Comparison of ENCODE assay signal across 10 cellular contexts in the genomic region with DNA sequence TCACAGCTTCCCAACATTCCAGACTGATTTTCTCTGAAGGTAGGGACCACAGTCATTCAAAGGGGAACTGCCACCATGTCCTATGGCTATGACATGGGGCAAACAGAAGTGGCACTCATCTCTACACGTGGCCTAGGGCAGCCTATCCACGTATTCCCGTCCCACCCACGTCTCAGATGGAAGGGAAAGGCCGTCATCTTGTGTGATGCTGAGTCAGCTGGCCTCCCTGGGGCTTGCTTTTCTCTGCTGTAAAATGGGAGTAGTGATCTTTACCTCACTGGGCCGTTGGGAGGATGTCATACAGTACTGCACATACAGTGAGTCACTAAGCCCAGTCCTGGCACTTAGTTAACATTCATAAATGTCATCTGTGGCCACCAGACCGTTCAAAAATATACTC.
DNase-seq lines count a peak whose midpoint lies in the region; ATAC-seq and TF ChIP-seq lines count a peak whose summit lies in the region.
"Had no signal": no experiment of that assay in that cellular context is flagged by ENCODE, and none has a peak within 500 bp of the region (broad histone marks: within the 10 kb centered on the region; RNA-seq: fewer than 3 reads in every experiment).

No MANE protein-coding gene starts in this region.

- H2AFZ ChIP-seq in ACC112 (ENCODE audit: low read length, unreplicated experiment): no peak overlapping the region
- no peak overlapping the region for H2AFZ ChIP-seq in OCI-LY3 (ENCODE audit: low read depth, low read length)
- H2AFZ ChIP-seq in PC-3 (ENCODE audit: low read length): no peak overlapping the region

- H3K9me3 ChIP-seq in OCI-LY3 (ENCODE audit: insufficient read depth, low read length): no peaks in the 10 kb centered on the region
- H3K9me3 ChIP-seq in PC-3 (ENCODE audit: low read length): no peaks in the 10 kb centered on the region
- H3K9me3 ChIP-seq: neutrophil had no signal

- no peaks in the 10 kb centered on the region for H3K9me3 Mint-ChIP-seq in activated naive CD4-positive, alpha-beta T cell treated with anti-CD3 and anti-CD28 coated beads, Interleukin-2, amount 10 ng/mL, durations not matched to agents 7 days and 5 days
- H3K9me3 Mint-ChIP-seq in natural killer cell treated with Interleukin-12 subunit alpha and Interleukin-12 subunit beta and Interleukin-15 and Interleukin-18, amount 100 ng/mL, for 72 hours: no peaks in the 10 kb centered on the region

- H3F3A ChIP-seq in PC-3 (ENCODE audit: low read length, unreplicated experiment): no peaks in the 10 kb centered on the region

- H3K4me3 ChIP-seq in ACC112 (ENCODE audit: low read depth, low read length) (no peak overlapping the region), OCI-LY3 (ENCODE audit: low read length) (no peak overlapping the region), PC-3 (ENCODE audit: low read length) (no peak overlapping the region)

- peak; percentile 70 to 79 for ATAC-seq in natural killer cell treated with Interleukin-12 subunit alpha and Interleukin-12 subunit beta and Interleukin-15 and Interleukin-18, amount 100 ng/mL, for 72 hours
- ATAC-seq in PC-3: no peak

- H3K27me3 Mint-ChIP-seq in activated naive CD4-positive, alpha-beta T cell treated with anti-CD3 and anti-CD28 coated beads, Interleukin-2, amount 10 ng/mL, durations not matched to agents 7 days and 5 days: no peaks in the 10 kb centered on the region
- no peaks in the 10 kb centered on the region for H3K27me3 Mint-ChIP-seq in natural killer cell treated with Interleukin-12 subunit alpha and Interleukin-12 subunit beta and Interleukin-15 and Interleukin-18, amount 100 ng/mL, for 72 hours

- H3K9ac ChIP-seq in OCI-LY3 (ENCODE audit: low read length) (no peak overlapping the region), PC-3 (ENCODE audit: low read length) (no peak overlapping the region)

- peaks cover 27% of the 10 kb centered on the region for H3K4me1 ChIP-seq in ACC112 (ENCODE audit: control insufficient read depth, insufficient read depth, low read length, unreplicated experiment)
- peaks cover 61% of the 10 kb centered on the region for H3K4me1 ChIP-seq in OCI-LY3 (ENCODE audit: low read length)
- H3K4me1 ChIP-seq in PC-3 (ENCODE audit: insufficient read depth, low read length): peaks cover 33% of the 10 kb centered on the region

- H3K4me3 Mint-ChIP-seq in activated naive CD4-positive, alpha-beta T cell treated with anti-CD3 and anti-CD28 coated beads, Interleukin-2, amount 10 ng/mL, durations not matched to agents 7 days and 5 days: peak overlapping the region; percentile 43
- H3K4me3 Mint-ChIP-seq in natural killer cell treated with Interleukin-12 subunit alpha and Interleukin-12 subunit beta and Interleukin-15 and Interleukin-18, amount 100 ng/mL, for 72 hours: peak overlapping the region; percentile 88

- CTCF ChIA-PET in activated naive CD4-positive, alpha-beta T cell treated with anti-CD3 and anti-CD28 coated beads, Interleukin-2, amount 10 ng/mL, durations not matched to agents 7 days and 5 days (lab: Charles Lee): interaction anchor here (1.5 to 2.7 kb wide), 4 partner anchors 10 to 76 kb away, joined by 7 to 13 read pairs (median 8); no protein-coding TSS in a partner anchor
- CTCF ChIA-PET in PC-3 (lab: Charles Lee): interaction anchor here (0.6 kb wide), 1 partner anchor 143 kb away, joined by 3 read pairs; no protein-coding TSS in a partner anchor

- H3K79me2 ChIP-seq in ACC112 (ENCODE audit: control insufficient read depth, insufficient read depth, low read length, unreplicated experiment) (peaks cover 49% of the 10 kb centered on the region), OCI-LY3 (ENCODE audit: low read length) (peaks cover 100% of the 10 kb centered on the region), PC-3 (ENCODE audit: low read length) (peaks cover 4% of the 10 kb centered on the region; the same call in 1 of the 2 replicates)

- H3K27me3 ChIP-seq in ACC112 (ENCODE audit: insufficient read depth, low read length): no peaks in the 10 kb centered on the region
- H3K27me3 ChIP-seq in OCI-LY3 (ENCODE audit: low read depth, low read length): no peaks in the 10 kb centered on the region
- no peaks in the 10 kb centered on the region for H3K27me3 ChIP-seq in PC-3 (ENCODE audit: low read length)
- H3K27me3 ChIP-seq: neutrophil had no signal

- H3K36me3 ChIP-seq in ACC112 (ENCODE audit: insufficient read depth, low read length) (no peaks in the 10 kb centered on the region), OCI-LY3 (replicated peaks; ENCODE audit: low read depth, low read length) (peaks cover 29% of the 10 kb centered on the region), PC-3 (ENCODE audit: low read depth, low read length) (no peaks in the 10 kb centered on the region)
- H3K36me3 ChIP-seq: neutrophil had no signal

- H3K36me3 Mint-ChIP-seq in activated naive CD4-positive, alpha-beta T cell treated with anti-CD3 and anti-CD28 coated beads, Interleukin-2, amount 10 ng/mL, durations not matched to agents 7 days and 5 days: peaks cover 21% of the 10 kb centered on the region
- no peaks in the 10 kb centered on the region for H3K36me3 Mint-ChIP-seq in natural killer cell treated with Interleukin-12 subunit alpha and Interleukin-12 subunit beta and Interleukin-15 and Interleukin-18, amount 100 ng/mL, for 72 hours

- peaks cover 84% of the 10 kb centered on the region for H3K4me1 Mint-ChIP-seq in activated naive CD4-positive, alpha-beta T cell treated with anti-CD3 and anti-CD28 coated beads, Interleukin-2, amount 10 ng/mL, durations not matched to agents 7 days and 5 days
- H3K4me1 Mint-ChIP-seq in natural killer cell treated with Interleukin-12 subunit alpha and Interleukin-12 subunit beta and Interleukin-15 and Interleukin-18, amount 100 ng/mL, for 72 hours (ENCODE audit: low read depth in 2 of 2): peaks cover 72 to 84% of the 10 kb centered on the region in 2 donors

- no peaks in the 10 kb centered on the region for H3K9me2 ChIP-seq in PC-3 (replicated peaks; ENCODE audit: low read length)

- POLR2A ChIA-PET in PC-3 (lab: Charles Lee; ENCODE audit: unreplicated experiment): no interaction called here

- peak overlapping the region; percentile 100 for H3K27ac Mint-ChIP-seq in activated naive CD4-positive, alpha-beta T cell treated with anti-CD3 and anti-CD28 coated beads, Interleukin-2, amount 10 ng/mL, durations not matched to agents 7 days and 5 days
- H3K27ac Mint-ChIP-seq in natural killer cell treated with Interleukin-12 subunit alpha and Interleukin-12 subunit beta and Interleukin-15 and Interleukin-18, amount 100 ng/mL, for 72 hours: peak overlapping the region; percentile 94 to 95

- TF ChIP-seq CTCF in OCI-LY3 (IDR thresholded peaks at IDR 0.05; ENCODE audit: low read depth, low read length) (no peak), PC-3 (conservative IDR thresholded peaks at IDR 0.05; ENCODE audit: low read depth, low read length) (no peak)

- intact Hi-C loops in PC-3 (cut with micrococcal nuclease): no loop called here

- H3K4me2 ChIP-seq in OCI-LY3 (ENCODE audit: low read length): peak overlapping the region; percentile 14; the same call in 1 of the 2 replicates
- H3K4me2 ChIP-seq in PC-3 (ENCODE audit: low read length): no peak overlapping the region

- H3K27ac ChIP-seq in ACC112 (ENCODE audit: low read depth, low read length): peak overlapping the region; percentile 74; the same call in 1 of the 2 replicates
- H3K27ac ChIP-seq in OCI-LY3 (ENCODE audit: low read length): peak overlapping the region; percentile 74
- no peak overlapping the region for H3K27ac ChIP-seq in PC-3 (ENCODE audit: low read length)
- H3K27ac ChIP-seq: neutrophil had no signal

- BruUV-seq in PC-3 (replicated peaks; lab: Mats Ljungman, UMichigan): no TSS peak

- DNase-seq in activated naive CD4-positive, alpha-beta T cell treated with anti-CD3 and anti-CD28 coated beads, Interleukin-2, amount 10 ng/mL, durations not matched to agents 7 days and 5 days: peak; percentile 53
- DNase-seq in natural killer cell treated with Interleukin-12 subunit alpha and Interleukin-12 subunit beta and Interleukin-15 and Interleukin-18, amount 100 ng/mL, for 72 hours (ENCODE audit: low spot score): no peak
- DNase-seq in NCI-H187 treated with DMSO at 0.1 percent for 48 hours (lab: John Stamatoyannopoulos, UW): no peak
- DNase-seq in PC-3: no peak
- DNase-seq in SKM-1 treated with dmso at 0.1 percent for 144 hours (lab: John Stamatoyannopoulos, UW; ENCODE audit: unreplicated experiment): no peak
- DNase-seq in NCI-H774 (lab: John Stamatoyannopoulos, UW): no peak
- DNase-seq: Calu3 had no signal

- peaks cover 98% of the 10 kb centered on the region for H4K20me1 ChIP-seq in OCI-LY3 (ENCODE audit: insufficient read depth, low read length)
- H4K20me1 ChIP-seq in PC-3 (ENCODE audit: low read length): no peaks in the 10 kb centered on the region
